19 cellular contexts compared by ENCODE assay signal in genomic region chr6:45476341-45476740, GRCh38.
DNase-seq lines count a peak whose midpoint lies in the region; FAIRE-seq lines count a peak whose summit lies in the region.
"Had no signal": no experiment of that assay in that cellular context is flagged by ENCODE, and none has a peak within 500 bp of the region (broad histone marks: within the 10 kb centered on the region; RNA-seq: fewer than 3 reads in every experiment).

No MANE protein-coding gene starts in this region.

- H3K9me3 Mint-ChIP-seq in activated naive CD8-positive, alpha-beta T cell (ENCODE audit: low read depth) = no peaks in the 10 kb centered on the region
- H3K9me3 Mint-ChIP-seq in activated naive CD8-positive, alpha-beta T cell treated with anti-CD3 and anti-CD28 coated beads for 36 hours = no peaks in the 10 kb centered on the region

- FAIRE-seq in GM19239 (lab: Jason Lieb, UNC) = no peak

- H3K4me3 Mint-ChIP-seq in activated naive CD8-positive, alpha-beta T cell = no peak overlapping the region
- no peak overlapping the region for H3K4me3 Mint-ChIP-seq in activated naive CD8-positive, alpha-beta T cell treated with anti-CD3 and anti-CD28 coated beads for 36 hours

- no peak for DNase-seq in activated naive CD8-positive, alpha-beta T cell treated with anti-CD3 and anti-CD28 coated beads for 36 hours
- peak; percentile 61 for DNase-seq in midbrain (lab: John Stamatoyannopoulos, UW)
- no peak for DNase-seq in RKO (ENCODE audit: low spot score)
- no peak for DNase-seq in NCI-H1436 treated with DMSO at 0.1 percent for 48 hours (lab: John Stamatoyannopoulos, UW)
- DNase-seq in GM19239 (ENCODE audit: insufficient read length, low spot score) = no peak
- DNase-seq: AML-193, DMS79, IMR-90, NCI-H1105 treated with DMSO at 0.1 percent for 48 hours, NCI-H1694 treated with DMSO at 0.1 percent for 48 hours, NCI-H2081 treated with DMSO at 0.1 percent for 48 hours, NCI-H2171 treated with DMSO at 0.1 percent for 48 hours, NCI-H446, NCI-H526, Right ventricle myocardium superior had no signal

- H3K27me3 Mint-ChIP-seq in activated naive CD8-positive, alpha-beta T cell = no peaks in the 10 kb centered on the region
- no peaks in the 10 kb centered on the region for H3K27me3 Mint-ChIP-seq in activated naive CD8-positive, alpha-beta T cell treated with anti-CD3 and anti-CD28 coated beads for 36 hours

- peak overlapping the region; percentile 65 for H3K27ac ChIP-seq in cingulate gyrus (ENCODE audit: low read depth, low read length)
- H3K27ac ChIP-seq in temporal lobe (ENCODE audit: low read depth, low read length) = peak overlapping the region; percentile 88
- H3K27ac ChIP-seq: C4-2B had no signal

- H3K27ac Mint-ChIP-seq in activated naive CD8-positive, alpha-beta T cell = peak overlapping the region; percentile 50
- H3K27ac Mint-ChIP-seq in activated naive CD8-positive, alpha-beta T cell treated with anti-CD3 and anti-CD28 coated beads for 36 hours = no peak overlapping the region

- peaks cover 17% of the 10 kb centered on the region for H3K36me3 Mint-ChIP-seq in activated naive CD8-positive, alpha-beta T cell
- peaks cover 7% of the 10 kb centered on the region for H3K36me3 Mint-ChIP-seq in activated naive CD8-positive, alpha-beta T cell treated with anti-CD3 and anti-CD28 coated beads for 36 hours

- H3K4me1 Mint-ChIP-seq in activated naive CD8-positive, alpha-beta T cell (ENCODE audit: low read depth) = peaks cover 44% of the 10 kb centered on the region
- H3K4me1 Mint-ChIP-seq in activated naive CD8-positive, alpha-beta T cell treated with anti-CD3 and anti-CD28 coated beads for 36 hours = peaks cover 20% of the 10 kb centered on the region
